Comparison of ENCODE assay signal across 22 cellular contexts in the genomic region with DNA sequence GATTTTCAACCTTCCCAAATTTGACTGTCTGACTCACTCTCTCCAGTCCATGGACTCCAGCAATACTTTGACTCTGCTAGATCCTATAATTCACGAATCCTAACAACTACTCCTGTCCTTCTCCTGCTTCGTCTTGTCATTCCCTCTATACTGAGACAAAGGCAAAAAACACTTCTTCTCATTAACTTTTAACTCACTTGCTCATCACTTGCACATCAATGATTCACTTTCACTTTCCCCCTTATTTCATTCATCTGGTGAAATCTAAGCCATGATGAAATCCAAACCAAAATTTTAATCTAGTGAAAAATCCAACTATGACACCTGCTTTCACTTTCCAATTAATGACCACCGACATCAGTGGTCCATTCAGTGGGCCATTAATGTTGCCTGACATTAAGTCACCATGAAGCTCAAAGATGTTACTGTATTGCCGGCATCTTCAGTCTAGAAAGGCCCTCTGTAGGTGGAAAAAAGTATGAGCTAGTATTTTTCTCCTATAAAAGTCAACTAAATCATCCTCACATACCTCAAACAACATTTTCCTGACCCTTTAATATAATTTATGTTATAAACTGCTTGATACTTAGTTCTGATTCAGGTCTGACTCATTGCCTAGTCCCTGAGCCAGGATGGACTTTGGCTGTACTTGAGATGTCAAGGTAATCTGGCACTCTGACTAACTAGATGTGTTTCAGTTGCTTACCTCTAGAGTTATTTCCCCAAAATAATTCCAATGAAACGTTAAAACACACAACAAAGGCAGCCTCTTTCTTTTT.
A peak's percentile ranks its signal among the peaks of the same experiment; 100 is the strongest.
DNase-seq lines count a peak whose midpoint lies in the region; ATAC-seq, FAIRE-seq and TF ChIP-seq lines count a peak whose summit lies in the region.
"Had no signal": no experiment of that assay in that cellular context is flagged by ENCODE, and none has a peak within 500 bp of the region (broad histone marks: within the 10 kb centered on the region; RNA-seq: fewer than 3 reads in every experiment).

No MANE protein-coding gene starts in this region.

- CTCF ChIA-PET in AG04449 (lab: Yijun Ruan, JAX): interaction anchor here (0.7 to 1.6 kb wide), 3 partner anchors 21 to 164 kb away, joined by 3 to 4 read pairs (median 4); no protein-coding TSS in a partner anchor

- no peak for ATAC-seq in GM21390 (IDR thresholded peaks at IDR 0.05; ENCODE audit: unreplicated experiment)
- ATAC-seq: gastroesophageal sphincter, HCT116, HepG2 had no signal

- H3K27me3 ChIP-seq in MG63: no peaks in the 10 kb centered on the region
- H3K27me3 ChIP-seq in bronchial epithelial cell (ENCODE audit: control insufficient read depth, insufficient read depth, low read length): no peaks in the 10 kb centered on the region
- H3K27me3 ChIP-seq in thyroid gland: no peaks in the 10 kb centered on the region
- H3K27me3 ChIP-seq: gastroesophageal sphincter, right atrium auricular region had no signal

- peak; percentile 7 for TF ChIP-seq CTCF in AG04449 (IDR thresholded peaks at IDR 0.05; ENCODE audit: insufficient read depth, low read length, missing control alignments)
- TF ChIP-seq CTCF in bronchial epithelial cell (IDR thresholded peaks at IDR 0.05; ENCODE audit: insufficient read depth, low read length, severe bottlenecking): no peak
- peak in 2 of 6 experiments; percentile 15 for TF ChIP-seq CTCF in thyroid gland (IDR thresholded peaks at IDR 0.05)

- POLR2A ChIA-PET in AG04449 (lab: Yijun Ruan, JAX): no interaction called here

- intact Hi-C loops in thyroid gland (cut with DNase I): no loop called here

- 75 to 76% methylated on average over 5 of the region's 5 CpGs for WGBS in thyroid gland, 2 donors

- TF ChIP-seq POLR2A in thyroid gland (IDR thresholded peaks at IDR 0.05): no peak

- no peaks in the 10 kb centered on the region for H3K36me3 ChIP-seq in MG63
- H3K36me3 ChIP-seq in bronchial epithelial cell (ENCODE audit: control insufficient read depth, insufficient read depth, low read length): no peaks in the 10 kb centered on the region
- no peaks in the 10 kb centered on the region for H3K36me3 ChIP-seq in thyroid gland
- H3K36me3 ChIP-seq: gastroesophageal sphincter, right atrium auricular region had no signal

- H3K4me3 ChIP-seq in AG04449 (ENCODE audit: low read depth, low read length): no peak overlapping the region
- H3K4me3 ChIP-seq in MG63: no peak overlapping the region
- no peak overlapping the region for H3K4me3 ChIP-seq in bronchial epithelial cell (ENCODE audit: low read depth, low read length)
- no peak overlapping the region for H3K4me3 ChIP-seq in thyroid gland (replicated peaks in 1 of 3)
- H3K4me3 ChIP-seq: gastroesophageal sphincter, PC-9, right atrium auricular region had no signal

- no peaks in the 10 kb centered on the region for H3K4me1 ChIP-seq in thyroid gland
- H3K4me1 ChIP-seq: Caco-2, gastroesophageal sphincter, right atrium auricular region had no signal

- DNase-seq in AG04449 (ENCODE audit: low read depth, low spot score): no peak
- DNase-seq in MG63: peak; percentile 7
- peak; percentile 8 for DNase-seq in bronchial epithelial cell (ENCODE audit: low read depth)
- peak; percentile 39 for DNase-seq in kidney glomerular epithelial cell (lab: John Stamatoyannopoulos, UW)
- DNase-seq in thyroid gland: no peak
- no peak for DNase-seq in effector CD8-positive, alpha-beta T cell (lab: John Stamatoyannopoulos, UW)
- no peak for DNase-seq in ecto neural progenitor cell (ENCODE audit: low spot score)
- DNase-seq: activated T-cell treated with anti-CD3 and anti-CD28 coated beads, Interleukin-2, amount 50 U/mL, for 1 hour; Caco-2; caudate nucleus; GF-D8; immature natural killer cell; NCI-H2029 treated with DMSO at 0.1 percent for 48 hours; NCI-H526 treated with DMSO at 0.1 percent for 48 hours; nephron progenitor cell; PC-9 had no signal

- no peak for FAIRE-seq in bronchial epithelial cell (lab: Jason Lieb, UNC)
- FAIRE-seq: HepG2, TTC549 had no signal

- H3K9me3 ChIP-seq in MG63 (no peaks in the 10 kb centered on the region), thyroid gland (no peaks in the 10 kb centered on the region)
- H3K9me3 ChIP-seq: Caco-2, gastroesophageal sphincter, right atrium auricular region had no signal

- H3K27ac ChIP-seq in thyroid gland: no peak overlapping the region
- H3K27ac ChIP-seq: gastroesophageal sphincter, PC-9, right atrium auricular region had no signal

Comparison
In these comparisons a context has a peak if more than half of its experiments do, and no peak if none do; other contexts are left out.
1. DNase-seq: peak in MG63 (single experiment), bronchial epithelial cell (single experiment) and kidney glomerular epithelial cell (single experiment); none in AG04449 (single experiment), thyroid gland (0 of 2), effector CD8-positive, alpha-beta T cell (single experiment) and ecto neural progenitor cell (single experiment).